ENCODE assay signal across 8 cellular contexts in genomic region chr9:128249914-128250838, GRCh38. TPM values are rescaled to one million over a fixed set of nuclear protein-coding genes. Genes with fewer than 3 reads are reported as not detected.
DNase-seq lines count a peak whose midpoint lies in the region; ATAC-seq and TF ChIP-seq lines count a peak whose summit lies in the region.

No MANE protein-coding gene starts in this region.

- H3K27ac Mint-ChIP-seq in Calu3 (ENCODE audit: unreplicated experiment) (no peak overlapping the region), MCF 10A (ENCODE audit: low read depth, unreplicated experiment) (no peak overlapping the region)

- no peaks in the 10 kb centered on the region for H3K27me3 Mint-ChIP-seq in Calu3 (ENCODE audit: unreplicated experiment)
- H3K27me3 Mint-ChIP-seq in MCF 10A (ENCODE audit: insufficient read depth, unreplicated experiment), result no peaks in the 10 kb centered on the region

- H3K4me3 ChIP-seq in WERI-Rb-1 (ENCODE audit: low read depth, low read length), result no peak overlapping the region
- peak overlapping the region; percentile 71 for H3K4me3 ChIP-seq in iPS-18c (ENCODE audit: insufficient read depth, low read depth, low read length)

- H3K4me3 Mint-ChIP-seq in Calu3 (ENCODE audit: low read depth, unreplicated experiment) (no peak overlapping the region), MCF 10A (ENCODE audit: unreplicated experiment) (peak overlapping the region; percentile 73)

- DNase-seq in Calu3 (peak; percentile 40), HuH-7.5 (ENCODE audit: low spot score) (peak; percentile 93), WERI-Rb-1 (peak; percentile 81), MCF 10A (ENCODE audit: unreplicated experiment) (peak; percentile 90), GDM1 (lab: John Stamatoyannopoulos, UW) (no peak)
- peak; percentile 97 to 99 for DNase-seq in stimulated activated CD4-positive, alpha-beta T cell treated with anti-CD3 and anti-CD28 coated beads, Interleukin-15, amount 100 ng/mL, for 48 hours (ENCODE audit: low read depth in 2 of 2)

- peaks cover 84% of the 10 kb centered on the region for H3K36me3 ChIP-seq in WERI-Rb-1

- no TSS peak for BruUV-seq in Calu3 (replicated peaks; lab: Mats Ljungman, UMichigan)
- BruUV-seq in MCF 10A (replicated peaks; lab: Mats Ljungman, UMichigan), result no TSS peak

- H3K9me3 ChIP-seq in WERI-Rb-1 (ENCODE audit: severe bottlenecking) (peaks cover 2% of the 10 kb centered on the region), iPS-18c (ENCODE audit: control insufficient read depth, insufficient read depth, low read length) (no peaks in the 10 kb centered on the region)

- CTCF ChIA-PET in Calu3 (lab: Charles Lee) (no interaction called here), MCF 10A (lab: Yijun Ruan, JAX) (interaction anchor here (0.8 to 1.2 kb wide), 3 partner anchors 12 to 112 kb away, joined by 3 to 5 read pairs (median 4); no protein-coding TSS in a partner anchor)

- H3K36me3 Mint-ChIP-seq in Calu3 (ENCODE audit: insufficient read depth, unreplicated experiment), result peaks cover 11% of the 10 kb centered on the region
- H3K36me3 Mint-ChIP-seq in MCF 10A (ENCODE audit: insufficient read depth, unreplicated experiment), result peaks cover under 1% of the 10 kb centered on the region

- H3K9me3 Mint-ChIP-seq in Calu3 (ENCODE audit: low read depth, unreplicated experiment) (no peaks in the 10 kb centered on the region), MCF 10A (ENCODE audit: unreplicated experiment) (no peaks in the 10 kb centered on the region)

- no peak for TF ChIP-seq CTCF in Calu3 (IDR thresholded peaks at IDR 0.05; ENCODE audit: unreplicated experiment)
- no peak for TF ChIP-seq CTCF in WERI-Rb-1 (IDR thresholded peaks at IDR 0.05; ENCODE audit: low read depth, low read length)
- TF ChIP-seq CTCF in MCF 10A (IDR thresholded peaks at IDR 0.05; ENCODE audit: unreplicated experiment), result no peak

- H3K4me1 Mint-ChIP-seq in Calu3 (ENCODE audit: low read depth, unreplicated experiment) (no peaks in the 10 kb centered on the region), MCF 10A (ENCODE audit: insufficient read depth, unreplicated experiment) (peaks cover 17% of the 10 kb centered on the region)

- intact Hi-C loops in Calu3 (cut with micrococcal nuclease; ENCODE audit: unreplicated experiment) (no loop called here), MCF 10A (cut with micrococcal nuclease) (no loop called here)

- peak; percentile 77 for ATAC-seq in GM21390 (IDR thresholded peaks at IDR 0.05; ENCODE audit: unreplicated experiment)

- H3K27ac ChIP-seq in WERI-Rb-1, result no peak overlapping the region

- no peaks in the 10 kb centered on the region for H3K27me3 ChIP-seq in WERI-Rb-1 (ENCODE audit: insufficient read depth, low read depth, severe bottlenecking)

- POLR2A ChIA-PET in MCF 10A (lab: Yijun Ruan, JAX), result interaction anchor here (0.9 to 1.1 kb wide), 3 partner anchors 10 to 26 kb away, joined by 3 to 4 read pairs (median 3); partner anchors contain the start of genes GOLGA2 and SWI5

RNA-seq across cellular contexts. Expression of gene GOLGA2, which starts 25.6 kb away (rescaled TPM):
- total RNA-seq in Calu3 (2022) (69.6 and 77.2 TPM in 2 replicates), MCF 10A (2022) (124 and 147 TPM in 2 replicates)

RNA-seq across cellular contexts. Expression of gene SWI5, which starts 25.9 kb away (rescaled TPM):
- total RNA-seq in Calu3 (2022), result 9.6 and 9.7 TPM in 2 replicates
- 27.7 and 39.0 TPM in 2 replicates for total RNA-seq in MCF 10A (2022)

RNA-seq across cellular contexts. Expression of gene DNM1, which starts 47.0 kb away (rescaled TPM):
- total RNA-seq in Calu3 (2022), result 30.8 and 40.0 TPM in 2 replicates
- 0.98 and 2.0 TPM in 2 replicates for total RNA-seq in MCF 10A (2022)

RNA-seq across cellular contexts. Expression of gene CIZ1, which starts 58.8 kb away (rescaled TPM):
- total RNA-seq in Calu3 (2022), result 85.8 and 93.7 TPM in 2 replicates
- 133 and 151 TPM in 2 replicates for total RNA-seq in MCF 10A (2022)

Comparison
In these comparisons a context has a peak if more than half of its experiments do, and no peak if none do; other contexts are left out.
1. RNA of gene DNM1, which starts 47.0 kb away (total RNA-seq): 30.8 to 40.0 TPM in Calu3; 0.98 to 2.0 TPM in MCF 10A; every median in the first group is over 10 times any median in the second.